In genomic region chr5:66144074-66144798, GRCh38 we compare ENCODE assay signal across 1 cellular context.
TF ChIP-seq lines count a peak whose summit lies in the region.

Gene SREK1, plus strand, starts transcription at chr5:66144300. Its CDS starts 77 bp downstream, at chr5:66144377.

TF ChIP-seq in K562, 482 proteins besides CTCF, POLR2A, EP300 and RAD21 (continued from another document and continues in another):
- TF ChIP-seq ERF (CRISPR knock-in tag; IDR thresholded peaks at IDR 0.05), result peak; percentile 24; the same call in 1 of the 2 replicates
- TF ChIP-seq SIRT6 (IDR thresholded peaks at IDR 0.05; ENCODE audit: low read depth, low read length), result no peak
- TF ChIP-seq HNRNPL (IDR thresholded peaks at IDR 0.05; ENCODE audit: low read depth, low read length), result peak; percentile 38; the same call in 1 of the 2 replicates
- TF ChIP-seq ZNF324 (CRISPR knock-in tag; IDR thresholded peaks at IDR 0.05), result no peak; the same call in none of the 2 replicates
- TF ChIP-seq ZNF143 (CRISPR knock-in tag; IDR thresholded peaks at IDR 0.05), result no peak
- no peak for TF ChIP-seq SMARCC2 (IDR thresholded peaks at IDR 0.05; ENCODE audit: low read depth)
- peak; percentile 85 for TF ChIP-seq FUS (optimal IDR thresholded peaks at IDR 0.05; ENCODE audit: low read depth, low read length)
- TF ChIP-seq ZNF644 (tag; IDR thresholded peaks at IDR 0.05; ENCODE audit: low read depth), result no peak; the same call in none of the 2 replicates
- no peak for TF ChIP-seq CAMTA2 (CRISPR knock-in tag; conservative IDR thresholded peaks at IDR 0.05)
- no peak for TF ChIP-seq NCOA2 (IDR thresholded peaks at IDR 0.05; ENCODE audit: partially characterized antibody in 2 of 2)
- no peak for TF ChIP-seq ZNF699 (CRISPR knock-in tag; IDR thresholded peaks at IDR 0.05; ENCODE audit: insufficient replicate concordance)
- TF ChIP-seq ZNF592 (IDR thresholded peaks at IDR 0.05), result no peak
- no peak; the same call in 1 of the 2 replicates for TF ChIP-seq ZBTB17 (CRISPR knock-in tag; IDR thresholded peaks at IDR 0.05)
- no peak for TF ChIP-seq SREBF2 (CRISPR knock-in tag; IDR thresholded peaks at IDR 0.05)
- TF ChIP-seq MTA2 (IDR thresholded peaks at IDR 0.05; ENCODE audit: low read depth), result no peak
- TF ChIP-seq HOMEZ (CRISPR knock-in tag; IDR thresholded peaks at IDR 0.05), result 0 out of 2 replicates have a peak, but pooled peaks have one; percentile 51
- no peak for TF ChIP-seq NELFE (IDR thresholded peaks at IDR 0.05; ENCODE audit: insufficient read depth, insufficient read length)
- TF ChIP-seq KAT8 (IDR thresholded peaks at IDR 0.05; ENCODE audit: low read depth), result no peak
- TF ChIP-seq ZBTB5 (IDR thresholded peaks at IDR 0.05), result no peak
- no peak for TF ChIP-seq SRSF1 (IDR thresholded peaks at IDR 0.05; ENCODE audit: low read depth, low read length)
- peak; percentile 57; the same call in 1 of the 2 replicates for TF ChIP-seq HDAC2 (IDR thresholded peaks at IDR 0.05)
- no peak for TF ChIP-seq MCM7 (IDR thresholded peaks at IDR 0.05)
- no peak for TF ChIP-seq MTF1 (CRISPR knock-in tag; IDR thresholded peaks at IDR 0.05; ENCODE audit: borderline replicate concordance)
- TF ChIP-seq MAFK (IDR thresholded peaks at IDR 0.05; ENCODE audit: low read length), result no peak
- peak; percentile 84 for TF ChIP-seq POLR2H (tag; IDR thresholded peaks at IDR 0.05; ENCODE audit: low read depth)
- TF ChIP-seq GTF2A2 (tag; IDR thresholded peaks at IDR 0.05), result no peak
- no peak for TF ChIP-seq MAFF (IDR thresholded peaks at IDR 0.05; ENCODE audit: low read length)
- TF ChIP-seq LEF1 (IDR thresholded peaks at IDR 0.05), result peak; percentile 37; the same call in 1 of the 2 replicates
- no peak for TF ChIP-seq GTF3C2 (IDR thresholded peaks at IDR 0.05; ENCODE audit: borderline replicate concordance, extremely low read depth, insufficient read length)
- TF ChIP-seq CBFB (CRISPR knock-in tag; IDR thresholded peaks at IDR 0.05), result 0 out of 2 replicates have a peak, but pooled peaks have one; percentile 42
- peak; percentile 96 for TF ChIP-seq AFF4 (CRISPR knock-in tag; IDR thresholded peaks at IDR 0.05)
- peak; percentile 79 for TF ChIP-seq TAF7 (tag; IDR thresholded peaks at IDR 0.05)
- TF ChIP-seq HSF4 (CRISPR knock-in tag; IDR thresholded peaks at IDR 0.05; ENCODE audit: borderline replicate concordance), result no peak
- no peak for TF ChIP-seq ZNF778 (CRISPR knock-in tag; IDR thresholded peaks at IDR 0.05)
- no peak for TF ChIP-seq ZNF586 (CRISPR knock-in tag; conservative IDR thresholded peaks at IDR 0.05)
- peak; percentile 85 for TF ChIP-seq MYC (IDR thresholded peaks at IDR 0.05; ENCODE audit: low read depth, low read length)
- TF ChIP-seq MYC (CRISPR knock-in tag; IDR thresholded peaks at IDR 0.05; ENCODE audit: borderline replicate concordance, low read depth), result peak; percentile 86; the same call in 1 of the 2 replicates
- TF ChIP-seq DIDO1 (tag; IDR thresholded peaks at IDR 0.05; ENCODE audit: low read depth), result peak; percentile 68; the same call in 1 of the 2 replicates
- TF ChIP-seq RREB1 (CRISPR knock-in tag; IDR thresholded peaks at IDR 0.05), result peak; percentile 74; the same call in 1 of the 2 replicates
- no peak for TF ChIP-seq ZNF165 (CRISPR knock-in tag; IDR thresholded peaks at IDR 0.05; ENCODE audit: borderline replicate concordance)
- TF ChIP-seq RBM14 (IDR thresholded peaks at IDR 0.05; ENCODE audit: borderline replicate concordance, insufficient read depth, low read depth, low read length), result no peak
- no peak for TF ChIP-seq ZNF354B (CRISPR knock-in tag; IDR thresholded peaks at IDR 0.05)
- no peak for TF ChIP-seq PTRF (tag; IDR thresholded peaks at IDR 0.05)
- TF ChIP-seq GTF2E2 (tag; IDR thresholded peaks at IDR 0.05), result no peak; the same call in 1 of the 2 replicates
- peak; percentile 94 for TF ChIP-seq MXI1 (IDR thresholded peaks at IDR 0.05; ENCODE audit: low read depth, low read length)
- TF ChIP-seq KDM5B (IDR thresholded peaks at IDR 0.05; ENCODE audit: insufficient replicate concordance, low read depth, low read length), result peak; percentile 48
- TF ChIP-seq CBFA2T3 (IDR thresholded peaks at IDR 0.05), result peak; percentile 23; the same call in 1 of the 2 replicates
- peak; percentile 83 for TF ChIP-seq ZFX (CRISPR knock-in tag; IDR thresholded peaks at IDR 0.05)
- TF ChIP-seq E2F3 (CRISPR knock-in tag; IDR thresholded peaks at IDR 0.05), result peak; percentile 88
